ENCODE assay signal across 8 cellular contexts in genomic region chr3:16884748-16885587, GRCh38. TPM values are rescaled to one million over a fixed set of nuclear protein-coding genes. Genes with fewer than 3 reads are reported as not detected.
DNase-seq lines count a peak whose midpoint lies in the region; ATAC-seq, FAIRE-seq and TF ChIP-seq lines count a peak whose summit lies in the region.

Gene PLCL2 (plus strand): TSS chr3:16884955. CDS start chr3:16885040, 85 bp downstream.

- ATAC-seq in GM19043 (IDR thresholded peaks at IDR 0.05; ENCODE audit: low read depth, unreplicated experiment) (peak; percentile 27), HG03280 (IDR thresholded peaks at IDR 0.05; ENCODE audit: unreplicated experiment) (peak; percentile 37), RWPE2 (ENCODE audit: low read depth) (peak; percentile 47), pancreas (peak; percentile 58 to 74 (median 64))

- DNase-seq in AG20443 (ENCODE audit: low spot score) (peak; percentile 72), RWPE2 (ENCODE audit: low spot score) (no peak), glutamatergic neuron (peak; percentile 61), pancreas (peak; percentile 31 to 81 (median 60))
- peak; percentile 73 for DNase-seq in activated naive CD4-positive, alpha-beta T cell treated with Interleukin-2 at 50 U/mL for 16 hours

- H3K27me3 ChIP-seq in RWPE2 (ENCODE audit: insufficient read depth, poor library complexity, severe bottlenecking) (peaks cover 59% of the 10 kb centered on the region), pancreas (no peaks in the 10 kb centered on the region)

- H3K4me1 ChIP-seq in RWPE2 (ENCODE audit: insufficient read depth, poor library complexity, severe bottlenecking) (no peaks in the 10 kb centered on the region), pancreas (peaks cover 14 to 28% (median 14%) of the 10 kb centered on the region in 3 donors), urinary bladder (ENCODE audit: insufficient read depth) (no peaks in the 10 kb centered on the region)

- intact Hi-C loops in pancreas (cut with DNase I): loop anchor here in 2 of 3 donors (5.0 to 10.0 kb wide), 2 partner anchors 147 to 150 kb away; no protein-coding TSS in a partner anchor

- H3K27ac Mint-ChIP-seq in glutamatergic neuron (ENCODE audit: unreplicated experiment): peak within 1 kb of the TSS; percentile 97

- H3K4me3 ChIP-seq in RWPE2 (ENCODE audit: severe bottlenecking): peak within 1 kb of the TSS; percentile 49
- peak within 1 kb of the TSS; percentile 90 to 94 (median 92) for H3K4me3 ChIP-seq in pancreas
- peak within 1 kb of the TSS; percentile 95 for H3K4me3 ChIP-seq in urinary bladder (ENCODE audit: low read depth, low read length)

- H3K4me3 Mint-ChIP-seq in glutamatergic neuron (ENCODE audit: unreplicated experiment): peak within 1 kb of the TSS; percentile 98

- H3K4me1 Mint-ChIP-seq in glutamatergic neuron (ENCODE audit: low read depth, unreplicated experiment): peaks cover 41% of the 10 kb centered on the region

- no peaks in the 10 kb centered on the region for H3K9me3 ChIP-seq in RWPE2 (ENCODE audit: severe bottlenecking)
- H3K9me3 ChIP-seq in pancreas: no peaks in the 10 kb centered on the region

- H3K27ac ChIP-seq in RWPE2 (ENCODE audit: poor library complexity, severe bottlenecking) (no peak within 1 kb of the TSS), pancreas (peak within 1 kb of the TSS; percentile 64 to 91 (median 82)), urinary bladder (ENCODE audit: low read depth) (peak within 1 kb of the TSS; percentile 80)

- TF ChIP-seq CTCF in RWPE2 (IDR thresholded peaks at IDR 0.05; ENCODE audit: poor library complexity, severe bottlenecking) (no peak), glutamatergic neuron (IDR thresholded peaks at IDR 0.05; ENCODE audit: partially characterized antibody, unreplicated experiment) (no peak), pancreas (IDR thresholded peaks at IDR 0.05) (no peak)

- H3K36me3 ChIP-seq in RWPE2 (ENCODE audit: low read depth) (no peaks in the 10 kb centered on the region), pancreas (no peaks in the 10 kb centered on the region), urinary bladder (ENCODE audit: insufficient read depth) (no peaks in the 10 kb centered on the region)

- no peak for FAIRE-seq in pancreas (lab: Jason Lieb, UNC)

- 0% methylated on average over 47 to 87 of the region's 87 CpGs for WGBS in pancreas, 2 donors
- WGBS in urinary bladder: under 1% methylated on average over 87 of the region's 87 CpGs

- H3K27me3 Mint-ChIP-seq in glutamatergic neuron (ENCODE audit: unreplicated experiment): peaks cover 5% of the 10 kb centered on the region

- H3K9me3 Mint-ChIP-seq in glutamatergic neuron (ENCODE audit: unreplicated experiment): peaks cover 7% of the 10 kb centered on the region

- no peaks in the 10 kb centered on the region for H3K36me3 Mint-ChIP-seq in glutamatergic neuron (ENCODE audit: unreplicated experiment)

RNA-seq across cellular contexts. Expression of gene PLCL2, which starts in this region (rescaled TPM):
- total RNA-seq in glutamatergic neuron (ENCODE audit: unreplicated experiment) (71.1 TPM), pancreas (10 to 100 TPM in 1 of 6 donors, 1 to 10 TPM in 5; 6.3 to 12.1 (median 8.1) TPM), urinary bladder (23.0 TPM)
- polyA plus RNA-seq in pancreas (1 to 10 TPM; 1.8 to 6.7 TPM), urinary bladder (2.7 TPM)
